Comparison of ENCODE assay signal across 2 cellular contexts in the genomic region with DNA sequence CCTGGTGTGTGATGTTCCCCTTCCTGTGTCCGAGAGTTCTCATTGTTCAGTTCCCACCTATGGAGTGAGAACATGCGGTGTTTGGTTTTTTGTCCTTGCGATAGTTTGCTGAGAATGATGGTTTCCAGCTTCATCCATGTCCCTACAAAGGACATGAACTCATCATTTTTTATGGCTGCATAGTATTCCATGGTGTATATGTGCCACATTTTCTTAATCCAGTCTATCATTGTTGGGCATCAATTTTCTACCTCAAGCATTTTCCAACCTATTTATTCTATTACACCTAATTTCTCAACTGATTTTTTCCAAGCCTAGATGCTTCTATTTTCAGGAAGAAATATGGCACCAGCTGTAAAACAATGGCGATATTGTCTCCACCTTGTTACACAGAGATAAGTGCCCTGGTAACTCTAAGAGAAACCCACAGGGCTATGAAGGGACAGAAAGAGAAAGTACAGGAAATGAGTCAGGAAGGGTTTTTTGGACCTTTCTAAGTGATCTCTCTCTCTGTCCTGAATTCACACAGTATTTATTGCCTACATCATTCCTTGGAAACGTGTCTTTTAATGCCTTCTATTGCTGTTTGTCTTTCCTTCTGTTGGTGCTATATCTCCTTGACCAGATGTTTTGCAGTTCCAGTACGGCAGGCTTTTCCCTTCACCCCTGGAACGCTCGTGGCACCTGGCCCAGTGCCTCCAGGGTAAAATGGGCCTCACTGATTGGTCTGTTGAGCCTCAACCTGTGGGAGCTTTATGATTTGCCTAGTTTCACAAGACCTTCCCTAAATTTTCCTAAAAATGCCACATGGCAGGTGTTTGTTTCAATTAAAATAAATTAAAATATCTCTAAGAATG.
TF ChIP-seq lines count a peak whose summit lies in the region.

No MANE protein-coding gene starts in this region.

TF ChIP-seq in HEK293, 187 proteins besides CTCF, POLR2A, EP300 and RAD21:
- TF ChIP-seq ZNF146 (tag by site-specific recombination; IDR thresholded peaks at IDR 0.05) (peak; percentile 94), HOXC10 (CRISPR knock-in tag; IDR thresholded peaks at IDR 0.05) (no peak), ZNF626 (tag by site-specific recombination; IDR thresholded peaks at IDR 0.05) (no peak), ZNF660 (tag by site-specific recombination; IDR thresholded peaks at IDR 0.05) (no peak), ZNF488 (tag by site-specific recombination; IDR thresholded peaks at IDR 0.05) (no peak), ZSCAN30 (tag by site-specific recombination; IDR thresholded peaks at IDR 0.05) (no peak), ZNF580 (tag by site-specific recombination; IDR thresholded peaks at IDR 0.05) (peak; percentile 63; the same call in 1 of the 2 replicates), ZNF621 (tag by site-specific recombination; IDR thresholded peaks at IDR 0.05) (no peak)

TF ChIP-seq in endothelial cell of umbilical vein, 7 proteins besides CTCF, POLR2A, EP300 and RAD21:
- TF ChIP-seq JUN (IDR thresholded peaks at IDR 0.05; ENCODE audit: borderline replicate concordance, insufficient read depth, insufficient read length, low read depth) (peak; percentile 30), FOS (IDR thresholded peaks at IDR 0.05; ENCODE audit: borderline replicate concordance, insufficient read depth, low read length) (no peak), GATA2 (IDR thresholded peaks at IDR 0.05; ENCODE audit: insufficient read depth, insufficient read length, low read depth, low read length) (no peak), EZH2 (IDR thresholded peaks at IDR 0.05; ENCODE audit: borderline replicate concordance, low read depth, low read length, severe bottlenecking) (no peak)
